Comparison of ENCODE assay signal across 21 cellular contexts in the genomic region with DNA sequence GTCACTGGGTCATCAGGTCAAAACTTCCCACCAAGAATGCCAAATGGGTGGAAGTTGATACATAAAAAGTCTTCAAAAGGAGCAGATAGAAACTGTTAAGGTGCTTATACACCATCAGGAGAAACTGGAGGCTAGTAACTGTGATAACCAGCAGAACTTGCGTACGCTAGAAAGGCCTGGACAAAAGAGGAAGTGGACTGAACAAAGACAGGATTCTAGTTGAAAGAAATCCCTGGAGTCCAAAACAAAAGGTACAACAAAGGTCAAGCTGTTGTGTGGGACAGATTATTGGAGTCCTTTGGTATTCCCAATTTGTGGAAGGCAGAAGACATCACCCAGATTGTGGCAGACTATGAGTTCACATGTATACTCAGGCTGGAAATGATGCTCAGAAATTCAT.
"Had no signal": no experiment of that assay in that cellular context is flagged by ENCODE, and none has a peak within 500 bp of the region (broad histone marks: within the 10 kb centered on the region; RNA-seq: fewer than 3 reads in every experiment).

No MANE protein-coding gene starts in this region.

- DNase-seq: islet precursor cell; left ventricle myocardium inferior; mesendoderm; naive B cell; natural killer cell; nephron progenitor cell; ovary; right lobe of liver; stimulated activated CD4-positive, alpha-beta T cell treated with anti-CD3 and anti-CD28 coated beads, Interleukin-1b, Interleukin-23, amount 100 ng/mL, for 48 hours; stimulated activated CD4-positive, alpha-beta T cell treated with anti-CD3 and anti-CD28 coated beads, Interleukin-4, amount 100 ng/mL, for 1 hour; stimulated activated naive B cell treated with anti-CD40 and anti-IgM and Interleukin-4, amounts not matched to agents 10 μg/mL and 1 μg/mL and 100 μg/mL, for 72 hours; stimulated activated naive CD8-positive, alpha-beta T cell treated with anti-CD3 and anti-CD28 coated beads, Interleukin-15, Interleukin-2, amounts not matched to agents 100 U/mL and 50 U/mL, for 24 hours; stomach; testis; thyroid gland; transverse colon; upper lobe of left lung had no signal

- H3K4me2 ChIP-seq: smooth muscle cell had no signal

- H3K27ac ChIP-seq: left ventricle myocardium inferior, ovary, right atrium auricular region, right lobe of liver, stomach, testis, thyroid gland, transverse colon, upper lobe of left lung, vagina had no signal

- H3K4me3 ChIP-seq: left ventricle myocardium inferior, lung, ovary, right atrium auricular region, right lobe of liver, smooth muscle cell, stomach, testis, thyroid gland, transverse colon, upper lobe of left lung, vagina had no signal

- H3K36me3 ChIP-seq: left ventricle myocardium inferior, ovary, right atrium auricular region, right lobe of liver, stomach, thyroid gland, transverse colon, upper lobe of left lung, vagina had no signal

- ATAC-seq: natural killer cell; right lobe of liver; stimulated activated naive B cell treated with anti-CD40 and anti-IgM and Interleukin-4, amounts not matched to agents 10 μg/mL and 1 μg/mL and 100 μg/mL, for 72 hours; stimulated activated naive CD8-positive, alpha-beta T cell treated with anti-CD3 and anti-CD28 coated beads, Interleukin-15, Interleukin-2, amounts not matched to agents 100 U/mL and 50 U/mL, for 24 hours had no signal

- H3K9me3 ChIP-seq: ovary, right lobe of liver, testis, thyroid gland, transverse colon, vagina had no signal

- H3K4me1 ChIP-seq: left ventricle myocardium inferior, right atrium auricular region, right lobe of liver, stomach, testis, transverse colon, upper lobe of left lung, vagina had no signal

- H3K27me3 ChIP-seq: ovary, right atrium auricular region, right lobe of liver, stomach, testis, thyroid gland, transverse colon, upper lobe of left lung, vagina had no signal
